Comparison of ENCODE assay signal across 18 cellular contexts in the genomic region with DNA sequence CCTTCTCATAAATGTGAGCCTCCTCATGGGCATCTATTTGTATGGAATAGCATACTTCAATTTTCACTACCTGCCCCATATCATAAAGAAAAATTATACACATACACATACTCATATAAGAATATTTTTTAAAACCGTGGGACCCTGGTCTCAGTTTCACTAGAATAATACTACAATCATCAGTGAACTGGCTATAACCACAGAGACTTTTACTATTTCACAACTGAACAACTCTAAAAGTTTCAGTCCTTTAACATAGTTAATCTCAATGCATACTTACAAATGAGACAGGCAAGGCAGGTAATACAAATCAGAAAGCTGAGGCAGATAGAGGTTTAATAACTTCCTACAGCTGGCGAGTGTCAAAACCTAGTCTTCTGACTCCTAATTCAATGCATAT.
DNase-seq lines count a peak whose midpoint lies in the region; ATAC-seq and TF ChIP-seq lines count a peak whose summit lies in the region.
"Had no signal": no experiment of that assay in that cellular context is flagged by ENCODE, and none has a peak within 500 bp of the region (broad histone marks: within the 10 kb centered on the region; RNA-seq: fewer than 3 reads in every experiment).

No MANE protein-coding gene starts in this region.

- no peak overlapping the region for H3K4me3 ChIP-seq in hepatocyte
- H3K4me3 ChIP-seq: BLaER1 treated with 17β-estradiol and CSF1 and Interleukin-3, amounts not matched to agents 10 nM and 100 nM; PC-9; SK-N-MC had no signal

- no peaks in the 10 kb centered on the region for H3K9me2 ChIP-seq in hepatocyte (replicated peaks; ENCODE audit: insufficient read depth)

- H3K27me3 Mint-ChIP-seq in activated CD8-positive, alpha-beta T cell treated with anti-CD3 and anti-CD28 coated beads for 36 hours = no peaks in the 10 kb centered on the region

- no peak overlapping the region for H3K27ac Mint-ChIP-seq in activated CD8-positive, alpha-beta T cell treated with anti-CD3 and anti-CD28 coated beads for 36 hours
- H3K27ac Mint-ChIP-seq: HFFc6 had no signal

- peak; percentile 43 for DNase-seq in DMS 273 (lab: John Stamatoyannopoulos, UW; ENCODE audit: unreplicated experiment)
- no peak for DNase-seq in DMS 273 treated with DMSO at 0.1 percent for 48 hours (lab: John Stamatoyannopoulos, UW)
- no peak for DNase-seq in hepatocyte (ENCODE audit: low spot score)
- no peak for DNase-seq in NCI-H2196 treated with DMSO at 0.1 percent for 48 hours (lab: John Stamatoyannopoulos, UW; ENCODE audit: unreplicated experiment)
- DNase-seq in activated CD8-positive, alpha-beta T cell treated with anti-CD3 and anti-CD28 coated beads for 36 hours = no peak
- no peak for DNase-seq in activated CD8-positive, alpha-beta memory T cell treated with anti-CD3 and anti-CD28 coated beads, Interleukin-2, amount 50 U/mL, for 4 hours
- DNase-seq: 8988T, DMS153, EL, HFFc6, NCI-H1092, NCI-H1694, PC-9 had no signal

- H4K20me1 ChIP-seq in hepatocyte (ENCODE audit: insufficient read depth, poor library complexity, severe bottlenecking) = no peaks in the 10 kb centered on the region
- H4K20me1 ChIP-seq: BLaER1 treated with 17β-estradiol and CSF1 and Interleukin-3, amounts not matched to agents 10 nM and 100 nM had no signal

- H3K9me3 ChIP-seq in hepatocyte (ENCODE audit: low read depth) = no peaks in the 10 kb centered on the region

- peaks cover 11% of the 10 kb centered on the region for H3K4me1 ChIP-seq in hepatocyte (ENCODE audit: insufficient read depth)

- no peaks in the 10 kb centered on the region for H3K9me3 Mint-ChIP-seq in activated CD8-positive, alpha-beta T cell treated with anti-CD3 and anti-CD28 coated beads for 36 hours
- H3K9me3 Mint-ChIP-seq: HFFc6 had no signal

- H3K27ac ChIP-seq in hepatocyte = no peak overlapping the region
- H3K27ac ChIP-seq: BLaER1 treated with 17β-estradiol and CSF1 and Interleukin-3, amounts not matched to agents 10 nM and 100 nM; HL-60; PC-9; SK-N-MC had no signal

- intact Hi-C loops in activated CD8-positive, alpha-beta T cell treated with anti-CD3 and anti-CD28 coated beads for 36 hours (cut with micrococcal nuclease) = no loop called here

- no peaks in the 10 kb centered on the region for H3K36me3 ChIP-seq in hepatocyte (replicated peaks; ENCODE audit: insufficient read depth, low read depth)
- H3K36me3 ChIP-seq: BLaER1 treated with 17β-estradiol and CSF1 and Interleukin-3, amounts not matched to agents 10 nM and 100 nM had no signal

- H3K79me2 ChIP-seq in hepatocyte = no peaks in the 10 kb centered on the region

- H3K27me3 ChIP-seq in hepatocyte = no peaks in the 10 kb centered on the region
- H3K27me3 ChIP-seq: BLaER1 treated with 17β-estradiol and CSF1 and Interleukin-3, amounts not matched to agents 10 nM and 100 nM had no signal

- H2AFZ ChIP-seq in hepatocyte = no peak overlapping the region
- H2AFZ ChIP-seq: PC-9 had no signal

- H3K4me3 Mint-ChIP-seq in activated CD8-positive, alpha-beta T cell treated with anti-CD3 and anti-CD28 coated beads for 36 hours = no peak overlapping the region
- H3K4me3 Mint-ChIP-seq: HFFc6 had no signal

- CTCF ChIA-PET in activated CD8-positive, alpha-beta T cell treated with anti-CD3 and anti-CD28 coated beads for 36 hours (lab: Charles Lee) = no interaction called here

- peaks cover 3% of the 10 kb centered on the region for H3K36me3 Mint-ChIP-seq in activated CD8-positive, alpha-beta T cell treated with anti-CD3 and anti-CD28 coated beads for 36 hours (ENCODE audit: low read depth)

- ATAC-seq in GM21786 (IDR thresholded peaks at IDR 0.05; ENCODE audit: unreplicated experiment) (peak; percentile 71), HG03565 (IDR thresholded peaks at IDR 0.05; ENCODE audit: unreplicated experiment) (peak; percentile 49)
- no peak for ATAC-seq in activated CD8-positive, alpha-beta T cell treated with anti-CD3 and anti-CD28 coated beads for 36 hours

- no peak for TF ChIP-seq CTCF in hepatocyte (IDR thresholded peaks at IDR 0.05; ENCODE audit: poor library complexity)
- TF ChIP-seq CTCF in activated CD8-positive, alpha-beta T cell treated with anti-CD3 and anti-CD28 coated beads for 36 hours (IDR thresholded peaks at IDR 0.05) = no peak

- 70% methylated on average over 2 of the region's 2 CpGs for WGBS in hepatocyte (ENCODE audit: low lambda C conversion rate, missing lambda C conversion rate)

- H3K4me2 ChIP-seq in hepatocyte = peak overlapping the region; percentile 24
- H3K4me2 ChIP-seq: BLaER1 treated with 17β-estradiol and CSF1 and Interleukin-3, amounts not matched to agents 10 nM and 100 nM; PC-9 had no signal

- peaks cover 12% of the 10 kb centered on the region for H3K4me1 Mint-ChIP-seq in activated CD8-positive, alpha-beta T cell treated with anti-CD3 and anti-CD28 coated beads for 36 hours (ENCODE audit: low read depth)

- POLR2A ChIA-PET in activated CD8-positive, alpha-beta T cell treated with anti-CD3 and anti-CD28 coated beads for 36 hours (lab: Charles Lee) = no interaction called here
